In genomic region chr11:70301191-70301590, GRCh38 we compare ENCODE assay signal across 15 cellular contexts. TPM values are rescaled to one million over a fixed set of nuclear protein-coding genes. Genes with fewer than 3 reads are reported as not detected.
DNase-seq lines count a peak whose midpoint lies in the region; ATAC-seq and TF ChIP-seq lines count a peak whose summit lies in the region.
"Had no signal": no experiment of that assay in that cellular context is flagged by ENCODE, and none has a peak within 500 bp of the region (broad histone marks: within the 10 kb centered on the region; RNA-seq: fewer than 3 reads in every experiment).

No MANE protein-coding gene starts in this region.

- H3K9me3 ChIP-seq in OCI-LY7 (ENCODE audit: low read length) = no peaks in the 10 kb centered on the region
- H3K9me3 ChIP-seq: A549, BE2C had no signal

- TF ChIP-seq CTCF in natural killer cell (IDR thresholded peaks at IDR 0.05) = no peak
- TF ChIP-seq CTCF in OCI-LY7 (conservative IDR thresholded peaks at IDR 0.05; ENCODE audit: low read length) = no peak

- H3K4me2 ChIP-seq in OCI-LY7 (ENCODE audit: low read length) = no peak overlapping the region
- H3K4me2 ChIP-seq: A549 had no signal

- H3K9me3 Mint-ChIP-seq in natural killer cell treated with Interleukin-12 subunit alpha and Interleukin-12 subunit beta and Interleukin-15 and Interleukin-18, amount 100 ng/mL, for 72 hours = no peaks in the 10 kb centered on the region
- no peaks in the 10 kb centered on the region for H3K9me3 Mint-ChIP-seq in natural killer cell
- no peaks in the 10 kb centered on the region for H3K9me3 Mint-ChIP-seq in stimulated activated memory B cell treated with anti-CD40 and anti-IgM and Interleukin-4, amounts not matched to agents 10 μg/mL and 1 μg/mL and 100 μg/mL, for 72 hours
- H3K9me3 Mint-ChIP-seq: CD4-positive, alpha-beta memory T cell had no signal

- no TSS peak for BruUV-seq in OCI-LY7 (replicated peaks; lab: Mats Ljungman, UMichigan)

- H3K36me3 ChIP-seq in OCI-LY7 (ENCODE audit: insufficient read depth, low read length) = peaks cover 40% of the 10 kb centered on the region

- intact Hi-C loops in natural killer cell (cut with micrococcal nuclease) = no loop called here
- intact Hi-C loops in OCI-LY7 (cut with micrococcal nuclease; ENCODE audit: unreplicated experiment) = no loop called here

- no peaks in the 10 kb centered on the region for H3K9me2 ChIP-seq in OCI-LY7 (ENCODE audit: insufficient read depth, low read length)

- H3K4me1 Mint-ChIP-seq in natural killer cell treated with Interleukin-12 subunit alpha and Interleukin-12 subunit beta and Interleukin-15 and Interleukin-18, amount 100 ng/mL, for 72 hours (ENCODE audit: low read depth in 2 of 2) = peaks cover 11 to 20% of the 10 kb centered on the region in 2 donors
- H3K4me1 Mint-ChIP-seq in natural killer cell = peaks cover 9 to 18% of the 10 kb centered on the region in 2 donors
- peaks cover 5% of the 10 kb centered on the region for H3K4me1 Mint-ChIP-seq in stimulated activated memory B cell treated with anti-CD40 and anti-IgM and Interleukin-4, amounts not matched to agents 10 μg/mL and 1 μg/mL and 100 μg/mL, for 72 hours

- no peaks in the 10 kb centered on the region for H4K20me1 ChIP-seq in OCI-LY7 (ENCODE audit: insufficient read depth, low read length)

- no peak overlapping the region for H3K27ac Mint-ChIP-seq in natural killer cell treated with Interleukin-12 subunit alpha and Interleukin-12 subunit beta and Interleukin-15 and Interleukin-18, amount 100 ng/mL, for 72 hours
- no peak overlapping the region for H3K27ac Mint-ChIP-seq in natural killer cell
- no peak overlapping the region for H3K27ac Mint-ChIP-seq in stimulated activated memory B cell treated with anti-CD40 and anti-IgM and Interleukin-4, amounts not matched to agents 10 μg/mL and 1 μg/mL and 100 μg/mL, for 72 hours
- H3K27ac Mint-ChIP-seq: CD4-positive, alpha-beta memory T cell had no signal

- CTCF ChIA-PET in OCI-LY7 (lab: Charles Lee; ENCODE audit: unreplicated experiment) = interaction anchor here (1.0 kb wide), 1 partner anchor 11 kb away, joined by 3 read pairs; no protein-coding TSS in a partner anchor

- H3K4me1 ChIP-seq in OCI-LY7 (ENCODE audit: insufficient read depth, low read length, poor library complexity, severe bottlenecking) = peaks cover 6% of the 10 kb centered on the region

- peak; percentile 37 for DNase-seq in natural killer cell treated with Interleukin-12 subunit alpha and Interleukin-12 subunit beta and Interleukin-15 and Interleukin-18, amount 100 ng/mL, for 72 hours (ENCODE audit: low spot score)
- DNase-seq in natural killer cell = no peak
- peak; percentile 72 for DNase-seq in HuH-7 (ENCODE audit: low spot score)
- DNase-seq in islet precursor cell = peak; percentile 28
- DNase-seq in OCI-LY7 (ENCODE audit: low spot score) = no peak
- DNase-seq: BE2C; CD4-positive, alpha-beta memory T cell; DMS79; GOT3; H9 had no signal

- no peak overlapping the region for H2AFZ ChIP-seq in OCI-LY7 (ENCODE audit: low read length)

- POLR2A ChIA-PET in OCI-LY7 (lab: Charles Lee) = no interaction called here

- H3K36me3 Mint-ChIP-seq in natural killer cell treated with Interleukin-12 subunit alpha and Interleukin-12 subunit beta and Interleukin-15 and Interleukin-18, amount 100 ng/mL, for 72 hours = no peaks in the 10 kb centered on the region
- no peaks in the 10 kb centered on the region for H3K36me3 Mint-ChIP-seq in natural killer cell
- H3K36me3 Mint-ChIP-seq in stimulated activated memory B cell treated with anti-CD40 and anti-IgM and Interleukin-4, amounts not matched to agents 10 μg/mL and 1 μg/mL and 100 μg/mL, for 72 hours = peaks cover 41% of the 10 kb centered on the region

- no peaks in the 10 kb centered on the region for H3K27me3 Mint-ChIP-seq in natural killer cell treated with Interleukin-12 subunit alpha and Interleukin-12 subunit beta and Interleukin-15 and Interleukin-18, amount 100 ng/mL, for 72 hours
- no peaks in the 10 kb centered on the region for H3K27me3 Mint-ChIP-seq in natural killer cell (ENCODE audit: low read depth in 2 of 2)
- H3K27me3 Mint-ChIP-seq in stimulated activated memory B cell treated with anti-CD40 and anti-IgM and Interleukin-4, amounts not matched to agents 10 μg/mL and 1 μg/mL and 100 μg/mL, for 72 hours = no peaks in the 10 kb centered on the region
- H3K27me3 Mint-ChIP-seq: CD4-positive, alpha-beta memory T cell had no signal

- no peak overlapping the region for H3K4me3 Mint-ChIP-seq in natural killer cell treated with Interleukin-12 subunit alpha and Interleukin-12 subunit beta and Interleukin-15 and Interleukin-18, amount 100 ng/mL, for 72 hours
- no peak overlapping the region for H3K4me3 Mint-ChIP-seq in natural killer cell
- H3K4me3 Mint-ChIP-seq in stimulated activated memory B cell treated with anti-CD40 and anti-IgM and Interleukin-4, amounts not matched to agents 10 μg/mL and 1 μg/mL and 100 μg/mL, for 72 hours = no peak overlapping the region
- H3K4me3 Mint-ChIP-seq: CD4-positive, alpha-beta memory T cell; H9 had no signal

- H3K4me3 ChIP-seq in OCI-LY7 (ENCODE audit: low read depth, low read length, poor library complexity, severe bottlenecking) = no peak overlapping the region
- H3K4me3 ChIP-seq: A549, GM12878 had no signal

- no peak for ATAC-seq in natural killer cell treated with Interleukin-12 subunit alpha and Interleukin-12 subunit beta and Interleukin-15 and Interleukin-18, amount 100 ng/mL, for 72 hours
- ATAC-seq in natural killer cell (no peak), HG03108 (IDR thresholded peaks at IDR 0.05; ENCODE audit: unreplicated experiment) (no peak)
- ATAC-seq in stimulated activated memory B cell treated with anti-CD40 and anti-IgM and Interleukin-4, amounts not matched to agents 10 μg/mL and 1 μg/mL and 100 μg/mL, for 72 hours = no peak
- ATAC-seq: A549, GM12878 had no signal

- no peaks in the 10 kb centered on the region for H3K79me2 ChIP-seq in OCI-LY7 (ENCODE audit: insufficient read depth, low read depth, low read length)

- no peak overlapping the region for H3K27ac ChIP-seq in OCI-LY7 (ENCODE audit: low read depth, low read length, poor library complexity, severe bottlenecking)
- H3K27ac ChIP-seq: A549, C4-2B had no signal

RNA-seq across cellular contexts. Expression of gene PPFIA1, which starts 30.7 kb away (rescaled TPM):
- 10 to 100 TPM; 43.4 to 60.0 TPM for total RNA-seq in natural killer cell treated with Interleukin-12 subunit alpha and Interleukin-12 subunit beta and Interleukin-15 and Interleukin-18, amount 100 ng/mL, for 72 hours
- 10 to 100 TPM; 42.1 to 75.4 (median 51.7) TPM for total RNA-seq in natural killer cell
- total RNA-seq in OCI-LY7 (2014; rRNA removed; shearing (Covaris generic)) = 30.9 and 34.6 TPM in 2 replicates
- total RNA-seq in OCI-LY7 (2022) = 53.9 and 54.4 TPM in 2 replicates

Comparison
In these comparisons a context has a peak if more than half of its experiments do, and no peak if none do; other contexts are left out.
1. DNase-seq: peak in natural killer cell treated with Interleukin-12 subunit alpha and Interleukin-12 subunit beta and Interleukin-15 and Interleukin-18, amount 100 ng/mL, for 72 hours (single experiment), HuH-7 (single experiment) and islet precursor cell (single experiment); none in natural killer cell (single experiment) and OCI-LY7 (single experiment).